In genomic region chr17:56314026-56314425, GRCh38 we compare ENCODE assay signal across 17 cellular contexts.
"Had no signal": no experiment of that assay in that cellular context is flagged by ENCODE, and none has a peak within 500 bp of the region (broad histone marks: within the 10 kb centered on the region; RNA-seq: fewer than 3 reads in every experiment).

No MANE protein-coding gene starts in this region.

- H3K27ac ChIP-seq: body of pancreas, hepatocyte, pancreas, tibial artery, uterus had no signal

- H3K4me3 Mint-ChIP-seq: activated naive CD4-positive, alpha-beta T cell treated with anti-CD3 and anti-CD28 coated beads, Interleukin-2, amount 10 ng/mL, durations not matched to agents 7 days and 5 days; naive thymus-derived CD4-positive, alpha-beta T cell; stimulated activated naive B cell treated with anti-CD40 and anti-IgM and Interleukin-4, amounts not matched to agents 10 μg/mL and 1 μg/mL and 100 μg/mL, for 72 hours had no signal

- H3K4me3 ChIP-seq: body of pancreas, hepatocyte, left lung, pancreas, tibial artery, uterus had no signal

- H3K4me1 Mint-ChIP-seq: activated naive CD4-positive, alpha-beta T cell treated with anti-CD3 and anti-CD28 coated beads, Interleukin-2, amount 10 ng/mL, durations not matched to agents 7 days and 5 days; stimulated activated naive B cell treated with anti-CD40 and anti-IgM and Interleukin-4, amounts not matched to agents 10 μg/mL and 1 μg/mL and 100 μg/mL, for 72 hours had no signal

- H3K4me1 ChIP-seq: body of pancreas, pancreas, tibial artery, uterus had no signal

- H3K4me2 ChIP-seq: hepatocyte had no signal

- H3K9me3 Mint-ChIP-seq: activated naive CD4-positive, alpha-beta T cell treated with anti-CD3 and anti-CD28 coated beads, Interleukin-2, amount 10 ng/mL, durations not matched to agents 7 days and 5 days; activated T-helper 2 cell treated with anti-CD3 and anti-CD28 coated beads, Interferon-gamma antibody, Interleukin-2, Interleukin-4, amounts not matched to agents 10 μg/mL and 5 μg/mL and 100 μg/mL, durations not matched to agents 14 hours and 24 hours and 36 hours; stimulated activated naive B cell treated with anti-CD40 and anti-IgM and Interleukin-4, amounts not matched to agents 10 μg/mL and 1 μg/mL and 100 μg/mL, for 72 hours had no signal

- H3K36me3 ChIP-seq: left lung, pancreas, tibial artery, uterus had no signal

- DNase-seq: activated naive CD4-positive, alpha-beta T cell treated with anti-CD3 and anti-CD28 coated beads, Interleukin-2, amount 10 ng/mL, durations not matched to agents 7 days and 5 days; activated T-cell treated with anti-CD3 and anti-CD28 coated beads, Interleukin-2, amount 50 U/mL, for 1 hour; body of pancreas; caudate nucleus; left lung; naive thymus-derived CD4-positive, alpha-beta T cell; pancreas; stimulated activated CD4-positive, alpha-beta T cell treated with anti-CD3 and anti-CD28 coated beads, Interleukin-2, amount 100 ng/mL, for 48 hours; stimulated activated naive B cell treated with anti-CD40 and anti-IgM and Interleukin-4, amounts not matched to agents 10 μg/mL and 1 μg/mL and 100 μg/mL, for 72 hours; T1000; tibial artery; uterus had no signal

- H3K27ac Mint-ChIP-seq: activated naive CD4-positive, alpha-beta T cell treated with anti-CD3 and anti-CD28 coated beads, Interleukin-2, amount 10 ng/mL, durations not matched to agents 7 days and 5 days; activated T-helper 2 cell treated with anti-CD3 and anti-CD28 coated beads, Interferon-gamma antibody, Interleukin-2, Interleukin-4, amounts not matched to agents 10 μg/mL and 5 μg/mL and 100 μg/mL, durations not matched to agents 14 hours and 24 hours and 36 hours; naive thymus-derived CD4-positive, alpha-beta T cell; stimulated activated naive B cell treated with anti-CD40 and anti-IgM and Interleukin-4, amounts not matched to agents 10 μg/mL and 1 μg/mL and 100 μg/mL, for 72 hours had no signal

- H3K79me2 ChIP-seq: hepatocyte had no signal

- FAIRE-seq: colon, endometrium, keratinocyte, pancreas had no signal

- H3K36me3 Mint-ChIP-seq: activated naive CD4-positive, alpha-beta T cell treated with anti-CD3 and anti-CD28 coated beads, Interleukin-2, amount 10 ng/mL, durations not matched to agents 7 days and 5 days; naive thymus-derived CD4-positive, alpha-beta T cell; stimulated activated naive B cell treated with anti-CD40 and anti-IgM and Interleukin-4, amounts not matched to agents 10 μg/mL and 1 μg/mL and 100 μg/mL, for 72 hours had no signal

- H3K27me3 ChIP-seq: body of pancreas, hepatocyte, left lung, pancreas, tibial artery, uterus had no signal

- H3K27me3 Mint-ChIP-seq: stimulated activated naive B cell treated with anti-CD40 and anti-IgM and Interleukin-4, amounts not matched to agents 10 μg/mL and 1 μg/mL and 100 μg/mL, for 72 hours had no signal

- H2AFZ ChIP-seq: hepatocyte had no signal

- H3K9me3 ChIP-seq: body of pancreas, left lung, pancreas, tibial artery, uterus had no signal
